14 cellular contexts compared by ENCODE assay signal in the genomic region with DNA sequence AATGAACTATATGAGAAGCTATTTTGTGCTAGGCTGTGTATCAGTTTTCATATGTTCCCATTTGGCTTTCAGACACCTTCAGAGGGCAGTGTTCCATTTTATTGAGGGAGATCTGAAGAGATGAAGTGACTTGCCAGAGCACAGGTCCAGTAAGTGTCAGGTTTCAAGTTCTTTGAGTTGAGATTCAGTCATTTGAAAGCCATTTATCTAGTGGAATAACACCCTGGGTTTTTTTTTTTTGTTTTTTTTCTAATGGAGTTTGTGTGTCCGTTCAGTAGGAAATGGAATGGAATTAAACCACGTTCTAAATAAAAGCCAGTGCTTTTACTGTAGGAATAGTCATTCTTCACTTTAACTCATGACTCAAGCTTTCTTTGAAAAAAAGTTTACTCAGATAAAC.
DNase-seq lines count a peak whose midpoint lies in the region; ATAC-seq and TF ChIP-seq lines count a peak whose summit lies in the region.
"Had no signal": no experiment of that assay in that cellular context is flagged by ENCODE, and none has a peak within 500 bp of the region (broad histone marks: within the 10 kb centered on the region; RNA-seq: fewer than 3 reads in every experiment).

No MANE protein-coding gene starts in this region.

- no peaks in the 10 kb centered on the region for H3K79me2 ChIP-seq in smooth muscle cell (ENCODE audit: low read depth)

- H4K20me1 ChIP-seq in smooth muscle cell (ENCODE audit: low read depth), result no peaks in the 10 kb centered on the region

- H3K9me3 Mint-ChIP-seq in activated CD8-positive, alpha-beta T cell treated with anti-CD3 and anti-CD28 coated beads, Interleukin-2, amount 10 ng/mL, durations not matched to agents 7 days and 5 days (ENCODE audit: insufficient read depth), result no peaks in the 10 kb centered on the region
- H3K9me3 Mint-ChIP-seq: activated naive CD4-positive, alpha-beta T cell treated with anti-CD3 and anti-CD28 coated beads, Interleukin-2, amount 50 U/mL, for 24 hours had no signal

- H3F3A ChIP-seq in smooth muscle cell (ENCODE audit: low read depth), result peaks cover 15% of the 10 kb centered on the region

- CTCF ChIA-PET in activated CD8-positive, alpha-beta T cell treated with anti-CD3 and anti-CD28 coated beads, Interleukin-2, amount 10 ng/mL, durations not matched to agents 7 days and 5 days (lab: Charles Lee), result no interaction called here

- no peaks in the 10 kb centered on the region for H3K4me1 Mint-ChIP-seq in activated CD8-positive, alpha-beta T cell treated with anti-CD3 and anti-CD28 coated beads, Interleukin-2, amount 10 ng/mL, durations not matched to agents 7 days and 5 days (ENCODE audit: low read depth)
- H3K4me1 Mint-ChIP-seq: activated CD4-positive, alpha-beta T cell treated with anti-CD3 and anti-CD28 coated beads for 36 hours; activated naive CD4-positive, alpha-beta T cell treated with anti-CD3 and anti-CD28 coated beads, Interleukin-2, amount 50 U/mL, for 24 hours had no signal

- H3K27me3 Mint-ChIP-seq in activated CD8-positive, alpha-beta T cell treated with anti-CD3 and anti-CD28 coated beads, Interleukin-2, amount 10 ng/mL, durations not matched to agents 7 days and 5 days (ENCODE audit: low read depth), result no peaks in the 10 kb centered on the region
- H3K27me3 Mint-ChIP-seq: activated CD4-positive, alpha-beta T cell treated with anti-CD3 and anti-CD28 coated beads for 36 hours; activated naive CD4-positive, alpha-beta T cell treated with anti-CD3 and anti-CD28 coated beads, Interleukin-2, amount 50 U/mL, for 24 hours had no signal

- no peak overlapping the region for H2AFZ ChIP-seq in smooth muscle cell (ENCODE audit: low read depth)

- no peak overlapping the region for H3K4me3 ChIP-seq in smooth muscle cell
- H3K4me3 ChIP-seq: esophagus squamous epithelium, lung had no signal

- no peak overlapping the region for H3K27ac Mint-ChIP-seq in activated CD8-positive, alpha-beta T cell treated with anti-CD3 and anti-CD28 coated beads, Interleukin-2, amount 10 ng/mL, durations not matched to agents 7 days and 5 days
- H3K27ac Mint-ChIP-seq: activated CD4-positive, alpha-beta T cell treated with anti-CD3 and anti-CD28 coated beads for 36 hours; activated naive CD4-positive, alpha-beta T cell treated with anti-CD3 and anti-CD28 coated beads, Interleukin-2, amount 50 U/mL, for 24 hours had no signal

- no peak overlapping the region for H3K4me3 Mint-ChIP-seq in activated CD8-positive, alpha-beta T cell treated with anti-CD3 and anti-CD28 coated beads, Interleukin-2, amount 10 ng/mL, durations not matched to agents 7 days and 5 days
- H3K4me3 Mint-ChIP-seq: activated CD4-positive, alpha-beta T cell treated with anti-CD3 and anti-CD28 coated beads for 36 hours; activated naive CD4-positive, alpha-beta T cell treated with anti-CD3 and anti-CD28 coated beads, Interleukin-2, amount 50 U/mL, for 24 hours had no signal

- H3K9me3 ChIP-seq in smooth muscle cell (replicated peaks; ENCODE audit: low read depth), result no peaks in the 10 kb centered on the region
- H3K9me3 ChIP-seq: esophagus squamous epithelium had no signal

- H3K4me1 ChIP-seq in smooth muscle cell (ENCODE audit: low read depth), result peaks cover 13% of the 10 kb centered on the region
- H3K4me1 ChIP-seq: esophagus squamous epithelium had no signal

- H3K9ac ChIP-seq in smooth muscle cell (ENCODE audit: low read depth), result no peak overlapping the region

- POLR2A ChIA-PET in activated CD8-positive, alpha-beta T cell treated with anti-CD3 and anti-CD28 coated beads, Interleukin-2, amount 10 ng/mL, durations not matched to agents 7 days and 5 days (lab: Charles Lee), result no interaction called here

- WGBS in smooth muscle cell (ENCODE audit: low lambda C conversion rate), result 0% methylated on average over 2 of the region's 2 CpGs

- no peaks in the 10 kb centered on the region for H3K36me3 Mint-ChIP-seq in activated CD8-positive, alpha-beta T cell treated with anti-CD3 and anti-CD28 coated beads, Interleukin-2, amount 10 ng/mL, durations not matched to agents 7 days and 5 days (ENCODE audit: low read depth)
- H3K36me3 Mint-ChIP-seq: activated naive CD4-positive, alpha-beta T cell treated with anti-CD3 and anti-CD28 coated beads, Interleukin-2, amount 50 U/mL, for 24 hours had no signal

- peak overlapping the region; percentile 1 for H3K4me2 ChIP-seq in smooth muscle cell

- no peak for TF ChIP-seq CTCF in smooth muscle cell (IDR thresholded peaks at IDR 0.05; ENCODE audit: borderline replicate concordance, insufficient read depth, poor library complexity, severe bottlenecking)

- H3K27ac ChIP-seq in smooth muscle cell (ENCODE audit: low read depth), result peak overlapping the region; percentile 21
- H3K27ac ChIP-seq: esophagus squamous epithelium had no signal

- DNase-seq in NCI-H2171 treated with DMSO at 0.1 percent for 48 hours (lab: John Stamatoyannopoulos, UW) (peak; percentile 60), NCI-H2171 (lab: John Stamatoyannopoulos, UW) (no peak), NCI-H69 (lab: John Stamatoyannopoulos, UW) (peak; percentile 1), fibroblast of gingiva (ENCODE audit: low read depth) (peak; percentile 27), smooth muscle cell (lab: John Stamatoyannopoulos, UW; ENCODE audit: unreplicated experiment) (no peak)
- DNase-seq in stimulated activated CD4-positive, alpha-beta T cell treated with anti-CD3 and anti-CD28 coated beads, Interleukin-12 subunit alpha, Interleukin-12 subunit beta, amount 100 ng/mL, for 4 hours, result no peak
- DNase-seq in activated CD8-positive, alpha-beta T cell treated with anti-CD3 and anti-CD28 coated beads, Interleukin-2, amount 10 ng/mL, durations not matched to agents 7 days and 5 days, result no peak
- DNase-seq: ACHN; activated CD4-positive, alpha-beta T cell treated with anti-CD3 and anti-CD28 coated beads for 36 hours; esophagus squamous epithelium; KG1 had no signal

- H3K27me3 ChIP-seq in smooth muscle cell (ENCODE audit: low read depth), result no peaks in the 10 kb centered on the region
- H3K27me3 ChIP-seq: esophagus squamous epithelium had no signal

- ATAC-seq in GM18873 (IDR thresholded peaks at IDR 0.05; ENCODE audit: low FRiP score, unreplicated experiment), result no peak
- ATAC-seq in activated CD8-positive, alpha-beta T cell treated with anti-CD3 and anti-CD28 coated beads, Interleukin-2, amount 10 ng/mL, durations not matched to agents 7 days and 5 days, result no peak
- ATAC-seq: activated CD4-positive, alpha-beta T cell treated with anti-CD3 and anti-CD28 coated beads for 36 hours had no signal

- H3K36me3 ChIP-seq in smooth muscle cell (ENCODE audit: low read depth), result no peaks in the 10 kb centered on the region
- H3K36me3 ChIP-seq: esophagus squamous epithelium had no signal

Comparison
In these comparisons a context has a peak if more than half of its experiments do, and no peak if none do; other contexts are left out.
1. DNase-seq: peak in NCI-H2171 treated with DMSO at 0.1 percent for 48 hours (single experiment), NCI-H69 (single experiment) and fibroblast of gingiva (single experiment); none in NCI-H2171 (single experiment), smooth muscle cell (single experiment), stimulated activated CD4-positive, alpha-beta T cell treated with anti-CD3 and anti-CD28 coated beads, Interleukin-12 subunit alpha, Interleukin-12 subunit beta, amount 100 ng/mL, for 4 hours (single experiment) and activated CD8-positive, alpha-beta T cell treated with anti-CD3 and anti-CD28 coated beads, Interleukin-2, amount 10 ng/mL, durations not matched to agents 7 days and 5 days (single experiment).